In the genomic region with DNA sequence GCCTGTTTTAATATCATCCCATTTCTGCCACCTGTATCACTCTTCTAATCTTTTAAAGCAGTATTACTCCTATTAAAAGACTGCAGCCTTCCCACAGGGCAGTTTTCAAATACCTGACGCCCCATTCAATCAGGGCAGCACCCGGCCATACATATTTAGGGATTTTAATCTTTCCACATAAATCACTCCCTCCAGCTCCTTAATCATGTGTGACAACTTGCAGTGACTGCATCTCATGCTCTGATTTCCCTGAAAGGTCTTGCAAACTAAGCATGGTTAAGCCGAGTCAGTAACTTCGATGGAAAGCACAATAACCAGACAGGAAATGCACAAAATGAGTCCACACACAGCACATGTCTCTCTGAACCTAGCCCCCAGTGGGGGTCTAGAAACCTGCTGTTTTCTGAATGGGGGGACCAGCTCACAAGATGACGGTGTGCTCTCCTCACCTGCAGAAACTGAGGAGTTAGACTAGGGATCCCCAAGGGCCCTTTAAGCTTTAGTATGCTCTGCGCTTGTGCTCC, we compare ENCODE assay signal across 29 cellular contexts.
"Had no signal": no experiment of that assay in that cellular context is flagged by ENCODE, and none has a peak within 500 bp of the region (broad histone marks: within the 10 kb centered on the region; RNA-seq: fewer than 3 reads in every experiment).

No MANE protein-coding gene starts in this region.

- H3K4me3 Mint-ChIP-seq: activated CD4-positive, alpha-beta T cell treated with anti-CD3 and anti-CD28 coated beads for 36 hours; activated CD4-positive, alpha-beta T cell treated with anti-CD3 and anti-CD28 coated beads, Interleukin-2, amount 10 ng/mL, durations not matched to agents 7 days and 5 days; activated CD8-positive, alpha-beta T cell treated with anti-CD3 and anti-CD28 coated beads, Interleukin-2, amount 10 ng/mL, durations not matched to agents 7 days and 5 days; activated naive CD4-positive, alpha-beta T cell treated with anti-CD3 and anti-CD28 coated beads, Interleukin-2, amount 50 U/mL, for 24 hours; activated naive CD8-positive, alpha-beta T cell treated with anti-CD3 and anti-CD28 coated beads, Interleukin-2, amount 10 ng/mL, durations not matched to agents 7 days and 5 days; activated T-cell treated with anti-CD3 and anti-CD28 coated beads, Interleukin-2, amount 50 U/mL, for 24 hours; central memory CD8-positive, alpha-beta T cell; WTC11 had no signal

- H3K36me3 Mint-ChIP-seq: activated naive CD4-positive, alpha-beta T cell treated with anti-CD3 and anti-CD28 coated beads, Interleukin-2, amount 50 U/mL, for 24 hours; activated naive CD8-positive, alpha-beta T cell treated with anti-CD3 and anti-CD28 coated beads, Interleukin-2, amount 10 ng/mL, durations not matched to agents 7 days and 5 days; WTC11 had no signal

- H3K27ac ChIP-seq: ascending aorta, cardiac muscle cell, SJCRH30 had no signal

- H3K4me1 ChIP-seq: ascending aorta, SJCRH30 had no signal

- H3K4me1 Mint-ChIP-seq: activated CD4-positive, alpha-beta T cell treated with anti-CD3 and anti-CD28 coated beads for 36 hours; activated naive CD4-positive, alpha-beta T cell treated with anti-CD3 and anti-CD28 coated beads, Interleukin-2, amount 50 U/mL, for 24 hours; activated naive CD8-positive, alpha-beta T cell treated with anti-CD3 and anti-CD28 coated beads, Interleukin-2, amount 10 ng/mL, durations not matched to agents 7 days and 5 days; central memory CD8-positive, alpha-beta T cell had no signal

- H3K27ac Mint-ChIP-seq: activated CD4-positive, alpha-beta T cell treated with anti-CD3 and anti-CD28 coated beads for 36 hours; activated CD4-positive, alpha-beta T cell treated with anti-CD3 and anti-CD28 coated beads, Interleukin-2, amount 10 ng/mL, durations not matched to agents 7 days and 5 days; activated CD8-positive, alpha-beta T cell treated with anti-CD3 and anti-CD28 coated beads, Interleukin-2, amount 10 ng/mL, durations not matched to agents 7 days and 5 days; activated naive CD4-positive, alpha-beta T cell treated with anti-CD3 and anti-CD28 coated beads, Interleukin-2, amount 50 U/mL, for 24 hours; activated naive CD8-positive, alpha-beta T cell treated with anti-CD3 and anti-CD28 coated beads, Interleukin-2, amount 10 ng/mL, durations not matched to agents 7 days and 5 days; activated T-cell treated with anti-CD3 and anti-CD28 coated beads, Interleukin-2, amount 50 U/mL, for 24 hours; activated T-helper 2 cell treated with anti-CD3 and anti-CD28 coated beads, Interferon-gamma antibody, Interleukin-2, Interleukin-4, amounts not matched to agents 10 μg/mL and 5 μg/mL and 100 μg/mL, durations not matched to agents 14 hours and 24 hours and 36 hours; WTC11 had no signal

- H3K9me3 Mint-ChIP-seq: activated CD4-positive, alpha-beta T cell treated with anti-CD3 and anti-CD28 coated beads, Interleukin-2, amount 10 ng/mL, durations not matched to agents 7 days and 5 days; activated naive CD4-positive, alpha-beta T cell treated with anti-CD3 and anti-CD28 coated beads, Interleukin-2, amount 50 U/mL, for 24 hours; activated naive CD8-positive, alpha-beta T cell treated with anti-CD3 and anti-CD28 coated beads, Interleukin-2, amount 10 ng/mL, durations not matched to agents 7 days and 5 days; activated T-cell treated with anti-CD3 and anti-CD28 coated beads, Interleukin-2, amount 50 U/mL, for 24 hours; activated T-helper 2 cell treated with anti-CD3 and anti-CD28 coated beads, Interferon-gamma antibody, Interleukin-2, Interleukin-4, amounts not matched to agents 10 μg/mL and 5 μg/mL and 100 μg/mL, durations not matched to agents 14 hours and 24 hours and 36 hours; central memory CD8-positive, alpha-beta T cell; WTC11 had no signal

- DNase-seq: activated CD4-positive, alpha-beta T cell treated with anti-CD3 and anti-CD28 coated beads for 36 hours; activated CD4-positive, alpha-beta T cell treated with anti-CD3 and anti-CD28 coated beads, Interleukin-2, amount 10 ng/mL, durations not matched to agents 7 days and 5 days; activated CD4-positive, alpha-beta T cell treated with anti-CD3 and anti-CD28 coated beads, Interleukin-2, amount 50 U/mL, for 48 hours; activated CD8-positive, alpha-beta T cell treated with anti-CD3 and anti-CD28 coated beads, Interleukin-2, amount 10 ng/mL, durations not matched to agents 7 days and 5 days; activated gamma-delta T cell; activated naive CD4-positive, alpha-beta T cell treated with Interleukin-2 at 50 U/mL for 16 hours; activated naive CD8-positive, alpha-beta T cell treated with anti-CD3 and anti-CD28 coated beads, Interleukin-2, amount 10 ng/mL, durations not matched to agents 7 days and 5 days; activated T-cell treated with anti-CD3 and anti-CD28 coated beads, Interleukin-2, amount 50 U/mL, for 24 hours; amygdala; NCI-H1092 treated with DMSO at 0.1 percent for 48 hours; NCI-H1417; NCI-H146; NCI-H187; NCI-H2029 treated with DMSO at 0.1 percent for 48 hours; NCI-H2107; NCI-H2171; NCI-H510A; NCI-H526; NCI-H774; SHP77; SJCRH30; SW 1271; T-helper 9 cell had no signal

- H3K36me3 ChIP-seq: ascending aorta, cardiac muscle cell, SJCRH30 had no signal

- H3K4me3 ChIP-seq: ascending aorta, cardiac muscle cell, SJCRH30 had no signal

- H3K9me3 ChIP-seq: ascending aorta, SJCRH30 had no signal

- H3K27me3 Mint-ChIP-seq: activated CD4-positive, alpha-beta T cell treated with anti-CD3 and anti-CD28 coated beads for 36 hours; activated CD4-positive, alpha-beta T cell treated with anti-CD3 and anti-CD28 coated beads, Interleukin-2, amount 10 ng/mL, durations not matched to agents 7 days and 5 days; activated naive CD4-positive, alpha-beta T cell treated with anti-CD3 and anti-CD28 coated beads, Interleukin-2, amount 50 U/mL, for 24 hours; activated T-cell treated with anti-CD3 and anti-CD28 coated beads, Interleukin-2, amount 50 U/mL, for 24 hours; central memory CD8-positive, alpha-beta T cell had no signal

- H3K27me3 ChIP-seq: ascending aorta, cardiac muscle cell, SJCRH30 had no signal
